In the genomic region with DNA sequence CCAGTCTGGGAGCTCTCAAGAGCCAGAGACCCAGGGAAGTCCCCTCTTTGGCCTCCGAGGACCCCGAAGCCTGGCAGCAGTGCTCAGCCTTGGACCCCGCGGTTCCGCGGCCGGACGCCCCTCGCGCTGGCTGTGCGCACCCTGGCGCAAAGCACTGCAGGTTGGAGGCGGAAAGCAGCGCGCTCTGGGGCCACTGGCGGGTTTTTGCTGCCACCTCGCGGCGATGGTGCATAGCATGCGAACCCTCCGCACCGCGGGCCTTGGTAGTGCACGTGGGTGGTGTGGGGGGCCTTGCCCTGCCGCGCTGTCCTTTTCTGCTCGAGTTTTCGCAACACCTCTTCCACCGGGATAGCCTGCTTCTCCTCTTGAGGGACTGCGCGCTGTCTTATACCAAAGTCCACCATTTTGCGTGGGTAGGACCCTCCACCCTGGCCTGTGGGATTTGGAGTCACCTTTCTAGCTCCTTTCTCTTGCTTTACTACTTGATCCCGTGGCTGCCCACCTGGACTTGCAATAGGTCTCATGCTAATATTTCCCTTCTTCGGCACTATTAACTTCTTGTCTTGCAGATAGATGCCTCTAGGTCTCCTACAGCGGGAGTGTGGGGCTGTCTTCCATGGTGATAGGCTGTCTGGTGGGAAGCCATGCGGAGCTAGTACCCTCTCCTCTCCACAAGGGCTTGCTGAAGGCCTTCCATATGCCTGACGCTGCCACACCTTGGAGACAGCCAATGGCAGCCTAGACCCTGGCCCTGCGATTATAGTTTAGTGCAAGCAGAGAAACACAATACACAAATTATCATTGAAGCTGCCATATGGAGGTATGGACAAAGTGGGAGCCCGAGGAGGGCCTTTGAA, we compare ENCODE assay signal across 8 cellular contexts. TPM values are rescaled to one million over a fixed set of nuclear protein-coding genes. Genes with fewer than 3 reads are reported as not detected.
DNase-seq lines count a peak whose midpoint lies in the region; ATAC-seq, FAIRE-seq and TF ChIP-seq lines count a peak whose summit lies in the region.

No MANE protein-coding gene starts in this region.

- peak; percentile 79 for TF ChIP-seq CTCF in activated B cell treated with CpG ODN at 0.5 μM for 24 hours (IDR thresholded peaks at IDR 0.05)
- peak; percentile 70 to 91 for TF ChIP-seq CTCF in mammary epithelial cell (conservative IDR thresholded peaks at IDR 0.05 in 1 of 2, IDR thresholded peaks at IDR 0.05 in 1 of 2; ENCODE audit: extremely low read depth in 1 of 2, insufficient read depth in 1 of 2, low read depth in 1 of 2, low read length in 2 of 2)
- peak; percentile 71 to 98 (median 96) for TF ChIP-seq CTCF in keratinocyte (optimal IDR thresholded peaks at IDR 0.05 in 1 of 3, IDR thresholded peaks at IDR 0.05 in 1 of 3, conservative IDR thresholded peaks at IDR 0.05 in 1 of 3; ENCODE audit: extremely low read depth in 1 of 3, insufficient read depth in 2 of 3, low read length in 3 of 3)

- peaks cover 67% of the 10 kb centered on the region for H3K27me3 Mint-ChIP-seq in activated B cell treated with CpG ODN at 0.5 μM for 24 hours

- H3K27ac ChIP-seq in mammary epithelial cell (ENCODE audit: insufficient read depth, low read depth, low read length): no peak overlapping the region
- H3K27ac ChIP-seq in keratinocyte (ENCODE audit: control insufficient read depth, insufficient read depth, low read length): no peak overlapping the region

- no peaks in the 10 kb centered on the region for H3K9me3 ChIP-seq in mammary epithelial cell (replicated peaks; ENCODE audit: insufficient read depth, low read length)
- no peaks in the 10 kb centered on the region for H3K9me3 ChIP-seq in keratinocyte (ENCODE audit: control insufficient read depth, low read depth, low read length)

- in situ Hi-C loops in mammary epithelial cell (cut with MboI; ENCODE audit: low sequenced_read_pairs in 2 of 2): loop anchor here (25.0 kb wide), 2 partner anchors 469 to 919 kb away; no protein-coding TSS in a partner anchor

- FAIRE-seq in keratinocyte (lab: Jason Lieb, UNC): no peak

- H2AFZ ChIP-seq in mammary epithelial cell (ENCODE audit: low read depth, low read length) (peak overlapping the region; percentile 43), keratinocyte (ENCODE audit: control insufficient read depth, low read length) (no peak overlapping the region)

- dilution Hi-C loops in mammary epithelial cell (cut with HindIII; ENCODE audit: low sequenced_read_pairs): loop anchor here (5.0 to 10.0 kb wide), 2 partner anchors 34 to 561 kb away; no protein-coding TSS in a partner anchor
- dilution Hi-C loops in keratinocyte (cut with MboI; ENCODE audit: extremely low pct_ligation_motif_present, low sequenced_read_pairs): loop anchor here (25.0 kb wide), 1 partner anchor 469 kb away; no protein-coding TSS in a partner anchor

- WGBS in mammary epithelial cell (ENCODE audit: low coverage, missing lambda C conversion rate): 22% methylated on average over 21 of the region's 39 CpGs

- H3K4me1 ChIP-seq in mammary epithelial cell (ENCODE audit: insufficient read depth, low read length): peaks cover 38% of the 10 kb centered on the region
- peaks cover 31% of the 10 kb centered on the region for H3K4me1 ChIP-seq in keratinocyte (ENCODE audit: control insufficient read depth, extremely low read depth, insufficient read depth, low read length)

- no TSS peak for BruUV-seq in mammary epithelial cell (replicated peaks; lab: Mats Ljungman, UMichigan)

- intact Hi-C loops in activated B cell treated with CpG ODN at 0.5 μM for 24 hours (cut with micrococcal nuclease): loop anchor here (1.0 to 2.0 kb wide), 6 partner anchors 396 to 1077 kb away; no protein-coding TSS in a partner anchor
- intact Hi-C loops in mammary epithelial cell (cut with micrococcal nuclease): loop anchor here (1.0 to 5.0 kb wide), 8 partner anchors 18 to 912 kb away; no protein-coding TSS in a partner anchor

- H4K20me1 ChIP-seq in mammary epithelial cell (ENCODE audit: insufficient read depth, low read length) (no peaks in the 10 kb centered on the region), keratinocyte (ENCODE audit: control insufficient read depth, extremely low read depth, insufficient read depth, low read length) (no peaks in the 10 kb centered on the region)

- H3K36me3 Mint-ChIP-seq in activated B cell treated with CpG ODN at 0.5 μM for 24 hours (ENCODE audit: low read depth): no peaks in the 10 kb centered on the region

- H3K9ac ChIP-seq in mammary epithelial cell (ENCODE audit: insufficient read depth, low read length): no peak overlapping the region
- H3K9ac ChIP-seq in keratinocyte (ENCODE audit: control insufficient read depth, extremely low read depth, insufficient read depth, low read length): no peak overlapping the region

- H3K79me2 ChIP-seq in mammary epithelial cell (ENCODE audit: insufficient read depth, low read length) (no peaks in the 10 kb centered on the region), keratinocyte (ENCODE audit: control insufficient read depth, insufficient read depth, low read length) (no peaks in the 10 kb centered on the region)

- no peaks in the 10 kb centered on the region for H3K36me3 ChIP-seq in mammary epithelial cell (ENCODE audit: insufficient read depth, low read length)
- H3K36me3 ChIP-seq in keratinocyte (ENCODE audit: control insufficient read depth in 2 of 2, extremely low read depth in 1 of 2, insufficient read depth in 2 of 2, low read length in 2 of 2): no peaks in the 10 kb centered on the region

- H3K9me1 ChIP-seq in keratinocyte (ENCODE audit: control insufficient read depth, extremely low read depth, insufficient read depth, low read length): no peaks in the 10 kb centered on the region

- CTCF ChIA-PET in activated B cell treated with CpG ODN at 0.5 μM for 24 hours (lab: Charles Lee) (interaction anchor here (0.9 to 6.9 kb wide), 23 partner anchors 13 to 1078 kb away, joined by 3 to 141 read pairs (median 5); no protein-coding TSS in a partner anchor), mammary epithelial cell (lab: Charles Lee; ENCODE audit: low non-redundant PET) (interaction anchor here (0.5 to 1.8 kb wide), 5 partner anchors 395 to 875 kb away, joined by 3 to 14 read pairs (median 4); no protein-coding TSS in a partner anchor)

- peaks cover 38% of the 10 kb centered on the region for H3K4me1 Mint-ChIP-seq in activated B cell treated with CpG ODN at 0.5 μM for 24 hours

- ATAC-seq in HG02759 (IDR thresholded peaks at IDR 0.05; ENCODE audit: unreplicated experiment): peak; percentile 73
- peak; percentile 86 for ATAC-seq in activated B cell treated with CpG ODN at 0.5 μM for 24 hours (ENCODE audit: low read depth)
- no peak for ATAC-seq in HG03159 (IDR thresholded peaks at IDR 0.05; ENCODE audit: unreplicated experiment)

- H3K4me3 ChIP-seq in mammary epithelial cell (replicated peaks in 1 of 3; ENCODE audit: insufficient read depth in 1 of 3, low read depth in 2 of 3, low read length in 3 of 3) (peak overlapping the region in 2 of 3 experiments; percentile 25 to 32), keratinocyte (ENCODE audit: control insufficient read depth in 2 of 3, extremely low read depth in 1 of 3, insufficient read depth in 2 of 3, low read depth in 1 of 3, low read length in 3 of 3) (peak overlapping the region in 2 of 3 experiments; percentile 43 to 49)

- H3K4me2 ChIP-seq in mammary epithelial cell (ENCODE audit: insufficient read depth, low read depth, low read length) (peak overlapping the region; percentile 83), keratinocyte (ENCODE audit: control insufficient read depth, extremely low read depth, insufficient read depth, low read depth, low read length) (peak overlapping the region; percentile 72)

- no peaks in the 10 kb centered on the region for H3K9me3 Mint-ChIP-seq in activated B cell treated with CpG ODN at 0.5 μM for 24 hours

- peaks cover 25% of the 10 kb centered on the region for H3K27me3 ChIP-seq in mammary epithelial cell (ENCODE audit: insufficient read depth, low read length)
- peaks cover 43% of the 10 kb centered on the region for H3K27me3 ChIP-seq in keratinocyte (ENCODE audit: control insufficient read depth, extremely low read depth, insufficient read depth, low read length)

- POLR2A ChIA-PET in activated B cell treated with CpG ODN at 0.5 μM for 24 hours (lab: Charles Lee): interaction anchor here (1.0 kb wide), 1 partner anchor 476 kb away, joined by 3 read pairs; no protein-coding TSS in a partner anchor

- no peak overlapping the region for H3K27ac Mint-ChIP-seq in activated B cell treated with CpG ODN at 0.5 μM for 24 hours

- DNase-seq in ELF-1 (ENCODE audit: low read depth, low spot score) (peak; percentile 82), NCI-H2196 (lab: John Stamatoyannopoulos, UW; ENCODE audit: unreplicated experiment) (peak; percentile 85), activated B cell treated with CpG ODN at 0.5 μM for 24 hours (peak; percentile 79), mammary epithelial cell (peak; percentile 54), keratinocyte (ENCODE audit: low read depth, low spot score) (no peak)
- DNase-seq in stimulated activated CD4-positive, alpha-beta T cell treated with anti-CD3 and anti-CD28 coated beads, Interleukin-1b, Interleukin-23, amount 100 ng/mL, for 24 hours (ENCODE audit: low read depth in 4 of 4, low spot score in 1 of 4): peak; percentile 70 to 72 (median 72)

- peak overlapping the region; percentile 63 for H3K4me3 Mint-ChIP-seq in activated B cell treated with CpG ODN at 0.5 μM for 24 hours

RNA-seq across cellular contexts. Expression of a gene that starts 14.3 kb away (rescaled TPM):
- total RNA-seq in activated B cell treated with CpG ODN at 0.5 μM for 24 hours (not detected in 2 replicates), mammary epithelial cell (not detected)
- polyA plus RNA-seq in mammary epithelial cell (not detected), keratinocyte (not detected in 3 replicates)
- polyA minus RNA-seq in mammary epithelial cell (not detected), keratinocyte (not detected in 3 replicates)
- polyA plus RNA-seq in keratinocyte (2011; ENCODE audit: low read depth): not detected
- not detected in 2 replicates for polyA plus RNA-seq in keratinocyte (2011; cell fraction: cytosol; rRNA removed)
- not detected in 2 replicates for polyA plus RNA-seq in keratinocyte (2011; cell fraction: nucleus; rRNA removed)
- not detected in 2 replicates for polyA plus RNA-seq in keratinocyte (2012; ENCODE audit: low replicate concordance)
- not detected for polyA minus RNA-seq in keratinocyte (2011; cell fraction: cytosol; rRNA and poly(A)+ RNA removed)
- not detected in 2 replicates for polyA minus RNA-seq in keratinocyte (2011; cell fraction: nucleus; rRNA and poly(A)+ RNA removed)

RNA-seq across cellular contexts. Expression of a gene that starts 53.4 kb away (rescaled TPM):
- not detected in 2 replicates for total RNA-seq in activated B cell treated with CpG ODN at 0.5 μM for 24 hours
- total RNA-seq in mammary epithelial cell: not detected
- 0.02 TPM for polyA plus RNA-seq in mammary epithelial cell
- not detected for polyA minus RNA-seq in mammary epithelial cell
- not detected in 3 replicates for polyA plus RNA-seq in keratinocyte
- polyA plus RNA-seq in keratinocyte (2011; ENCODE audit: low read depth): not detected
- 0.02 and 0.03 TPM in 2 replicates for polyA plus RNA-seq in keratinocyte (2011; cell fraction: cytosol; rRNA removed)
- polyA plus RNA-seq in keratinocyte (2011; cell fraction: nucleus; rRNA removed): not detected in 2 replicates
- polyA plus RNA-seq in keratinocyte (2012; ENCODE audit: low replicate concordance): not detected in 2 replicates
- polyA minus RNA-seq in keratinocyte: not detected in 3 replicates
- polyA minus RNA-seq in keratinocyte (2011; cell fraction: cytosol; rRNA and poly(A)+ RNA removed): not detected
- 0.32 TPM in 1 of 2 replicates, not detected in the other for polyA minus RNA-seq in keratinocyte (2011; cell fraction: nucleus; rRNA and poly(A)+ RNA removed)
